ENCODE assay signal across 28 cellular contexts in the genomic region with DNA sequence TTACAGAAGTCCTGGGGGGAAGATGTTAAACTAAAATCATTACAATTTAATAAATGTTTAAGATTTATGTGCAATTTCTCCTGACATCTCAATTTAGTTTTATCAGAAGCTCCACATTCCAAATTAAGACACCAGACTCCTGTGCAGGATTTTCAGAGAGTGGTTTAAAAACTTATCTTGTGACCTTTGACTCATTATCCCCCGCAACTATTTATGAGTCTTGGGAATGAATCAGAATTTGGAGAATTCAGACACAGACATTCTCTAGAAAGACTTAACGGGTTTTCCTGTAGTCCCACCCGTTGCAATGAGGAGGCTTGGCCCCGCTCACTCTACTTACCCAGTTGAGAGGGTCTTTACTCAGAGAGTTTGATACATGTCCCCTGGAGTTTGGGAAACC. TPM values are rescaled to one million over a fixed set of nuclear protein-coding genes. Genes with fewer than 3 reads are reported as not detected.
"Had no signal": no experiment of that assay in that cellular context is flagged by ENCODE, and none has a peak within 500 bp of the region (broad histone marks: within the 10 kb centered on the region; RNA-seq: fewer than 3 reads in every experiment).

No MANE protein-coding gene starts in this region.

- H3K4me3 ChIP-seq: gastroesophageal sphincter, pancreas, psoas muscle, skin epidermis, tibial artery had no signal

- H3K27ac ChIP-seq: gastroesophageal sphincter, pancreas, psoas muscle, skin epidermis, tibial artery had no signal

- H3K4me1 ChIP-seq: gastroesophageal sphincter, pancreas, psoas muscle had no signal

- H3K9me3 ChIP-seq: gastroesophageal sphincter, pancreas, psoas muscle, tibial artery had no signal

- H3K36me3 ChIP-seq: pancreas had no signal

- H3K27me3 ChIP-seq: gastroesophageal sphincter, pancreas, tibial artery had no signal

- DNase-seq: activated CD4-positive, alpha-beta T cell treated with anti-CD3 and anti-CD28 coated beads, Interleukin-2, amount 10 ng/mL, durations not matched to agents 24 days and 14 days; activated CD8-positive, alpha-beta memory T cell treated with anti-CD3 and anti-CD28 coated beads, Interleukin-2, amount 10 ng/mL, durations not matched to agents 7 days and 5 days; activated CD8-positive, alpha-beta T cell treated with anti-CD3 and anti-CD28 coated beads for 36 hours; activated effector memory CD4-positive, alpha-beta T cell treated with anti-CD3 and anti-CD28 coated beads, Interleukin-2, amount 50 U/mL, for 16 hours; activated naive CD4-positive, alpha-beta T cell treated with anti-CD3 and anti-CD28 coated beads, Interleukin-2, amount 10 ng/mL, durations not matched to agents 7 days and 5 days; activated T-cell treated with anti-CD3 and anti-CD28 coated beads for 4 hours; anterior cingulate cortex; caudate nucleus; dermis blood vessel endothelial cell; effector memory CD4-positive, alpha-beta T cell; head of caudate nucleus; islet precursor cell; left cardiac atrium; nephron progenitor cell; pancreas; psoas muscle; right cardiac atrium; stimulated activated CD4-positive, alpha-beta T cell treated with anti-CD3 and anti-CD28 coated beads, Interleukin-2, amount 100 ng/mL, for 24 hours; stimulated activated naive CD8-positive, alpha-beta T cell treated with anti-CD3 and anti-CD28 coated beads, Interleukin-15, amount 100 ng/mL, for 72 hours; T-helper 2 cell; tibial artery had no signal

RNA-seq across cellular contexts. Expression of a gene that starts 7.1 kb away (rescaled TPM):
- total RNA-seq: activated CD4-positive, alpha-beta T cell treated with anti-CD3 and anti-CD28 coated beads, Interleukin-2, amount 10 ng/mL, durations not matched to agents 24 days and 14 days; activated CD8-positive, alpha-beta memory T cell treated with anti-CD3 and anti-CD28 coated beads, Interleukin-2, amount 10 ng/mL, durations not matched to agents 7 days and 5 days; activated CD8-positive, alpha-beta T cell treated with anti-CD3 and anti-CD28 coated beads for 36 hours; dermis blood vessel endothelial cell; gastroesophageal sphincter; left cardiac atrium; liver; mononuclear cell; myocyte; pancreas; psoas muscle; right cardiac atrium; ureter had no signal
- polyA plus RNA-seq: esophagus, liver, pancreas, psoas muscle, right cardiac atrium had no signal

RNA-seq across cellular contexts. Expression of a gene that starts 27.2 kb away (rescaled TPM):
- total RNA-seq: dermis blood vessel endothelial cell, gastroesophageal sphincter, myocyte, psoas muscle, right cardiac atrium had no signal
- polyA plus RNA-seq: psoas muscle, right cardiac atrium had no signal

RNA-seq across cellular contexts. Expression of a gene that starts 41.5 kb away (rescaled TPM):
- total RNA-seq: activated CD4-positive, alpha-beta T cell treated with anti-CD3 and anti-CD28 coated beads, Interleukin-2, amount 10 ng/mL, durations not matched to agents 24 days and 14 days; activated CD8-positive, alpha-beta memory T cell treated with anti-CD3 and anti-CD28 coated beads, Interleukin-2, amount 10 ng/mL, durations not matched to agents 7 days and 5 days; activated CD8-positive, alpha-beta T cell treated with anti-CD3 and anti-CD28 coated beads for 36 hours; dermis blood vessel endothelial cell; gastroesophageal sphincter; left cardiac atrium; liver; mononuclear cell; myocyte; pancreas; psoas muscle; right cardiac atrium; ureter had no signal
- polyA plus RNA-seq: esophagus, liver, pancreas, psoas muscle, right cardiac atrium had no signal
